In the genomic region with DNA sequence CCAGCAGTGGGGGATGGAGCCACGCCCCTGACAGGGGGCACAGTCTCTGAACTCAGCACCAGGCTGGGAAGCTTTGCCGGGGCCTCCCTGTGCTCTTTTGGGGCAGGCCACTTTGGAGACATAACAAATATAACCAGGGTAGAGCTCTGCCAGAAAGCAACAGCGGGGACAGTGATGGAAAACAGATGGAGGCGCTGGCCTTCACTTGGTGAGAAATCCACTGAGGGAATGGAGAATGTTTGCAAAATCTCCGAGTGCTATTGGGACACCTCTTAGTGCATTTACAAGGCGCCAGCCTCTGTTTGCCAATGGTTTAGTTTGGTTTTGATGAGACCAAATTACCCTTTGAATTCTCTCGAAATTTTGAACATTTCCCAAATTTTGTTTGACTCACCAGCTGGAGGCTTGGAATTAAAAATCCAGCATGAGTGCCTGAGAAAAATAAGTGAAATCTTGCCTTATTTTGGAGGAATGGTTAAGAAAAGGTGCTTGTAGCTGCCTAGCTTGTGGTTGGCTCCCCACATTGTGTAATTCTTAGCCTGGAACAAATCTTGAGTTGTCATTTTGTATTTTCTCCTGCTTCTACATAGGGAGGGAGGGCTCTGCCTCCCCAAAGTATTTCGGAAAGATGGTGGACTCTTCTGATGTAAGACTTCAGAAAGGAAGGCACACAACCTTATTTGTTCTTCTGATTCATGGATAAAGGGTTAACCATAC, we compare ENCODE assay signal across 16 cellular contexts.
A peak's percentile ranks its signal among the peaks of the same experiment; 100 is the strongest.
DNase-seq lines count a peak whose midpoint lies in the region; ATAC-seq and TF ChIP-seq lines count a peak whose summit lies in the region.
"Had no signal": no experiment of that assay in that cellular context is flagged by ENCODE, and none has a peak within 500 bp of the region (broad histone marks: within the 10 kb centered on the region; RNA-seq: fewer than 3 reads in every experiment).

No MANE protein-coding gene starts in this region.

- H3K27me3 ChIP-seq in breast epithelium (no peaks in the 10 kb centered on the region), neuronal stem cell (ENCODE audit: control insufficient read depth in 3 of 3, insufficient read depth in 3 of 3, low read depth in 1 of 3, low read length in 3 of 3) (no peaks in the 10 kb centered on the region)
- H3K27me3 ChIP-seq: esophagus muscularis mucosa, upper lobe of left lung had no signal

- H2BK12ac ChIP-seq in neuronal stem cell (ENCODE audit: low read length): no peak overlapping the region

- H2BK120ac ChIP-seq in neuronal stem cell (ENCODE audit: low read depth, low read length): no peak overlapping the region

- no peak overlapping the region for H2AK5ac ChIP-seq in neuronal stem cell (ENCODE audit: low read depth, low read length)

- no peak overlapping the region for H2BK15ac ChIP-seq in neuronal stem cell (ENCODE audit: low read length)

- H4K8ac ChIP-seq in neuronal stem cell (ENCODE audit: low read depth, low read length): no peak overlapping the region

- TF ChIP-seq POLR2A in lower leg skin (IDR thresholded peaks at IDR 0.05) (no peak), breast epithelium (IDR thresholded peaks at IDR 0.05) (no peak)

- H3K79me1 ChIP-seq in neuronal stem cell (ENCODE audit: low read depth, low read length): no peaks in the 10 kb centered on the region

- H2BK5ac ChIP-seq in neuronal stem cell (ENCODE audit: low read length): no peak overlapping the region

- H3K27ac ChIP-seq in coronary artery: peak overlapping the region in 1 of 2 donors; percentile 62
- peak overlapping the region in 1 of 2 donors; percentile 38 for H3K27ac ChIP-seq in breast epithelium
- no peak overlapping the region for H3K27ac ChIP-seq in neuronal stem cell (replicated peaks; ENCODE audit: low read length)
- H3K27ac ChIP-seq: esophagus muscularis mucosa, parathyroid adenoma had no signal

- H3K23ac ChIP-seq in neuronal stem cell (ENCODE audit: low read depth, low read length, poor library complexity): no peak overlapping the region

- no peak overlapping the region for H2AFZ ChIP-seq in neuronal stem cell (ENCODE audit: low read length)
- H2AFZ ChIP-seq: parathyroid adenoma had no signal

- no peak for TF ChIP-seq CTCF in coronary artery (IDR thresholded peaks at IDR 0.05)
- no peak for TF ChIP-seq CTCF in lower leg skin (IDR thresholded peaks at IDR 0.05)
- TF ChIP-seq CTCF in breast epithelium (IDR thresholded peaks at IDR 0.05): no peak

- intact Hi-C loops in lower leg skin (cut with DNase I; ENCODE audit: low total_unique reads): no loop called here
- intact Hi-C loops in breast epithelium (cut with DNase I; ENCODE audit: low total_unique reads): no loop called here

- no peak overlapping the region for H3K18ac ChIP-seq in neuronal stem cell (ENCODE audit: low read length)

- ATAC-seq in GM19397 (IDR thresholded peaks at IDR 0.05; ENCODE audit: unreplicated experiment): no peak
- ATAC-seq in GM21717 (IDR thresholded peaks at IDR 0.05; ENCODE audit: unreplicated experiment): no peak
- ATAC-seq: HepG2; stimulated activated memory B cell treated with anti-CD40 and anti-IgM and Interleukin-4, amounts not matched to agents 10 μg/mL and 1 μg/mL and 100 μg/mL, for 72 hours had no signal

- H3K4ac ChIP-seq in neuronal stem cell (ENCODE audit: low read length): no peak overlapping the region

- H3K4me2 ChIP-seq in neuronal stem cell (ENCODE audit: insufficient read depth, low read length, poor library complexity, severe bottlenecking): no peak overlapping the region

- H3K36me3 ChIP-seq in breast epithelium (no peaks in the 10 kb centered on the region), neuronal stem cell (replicated peaks in 1 of 2; ENCODE audit: control insufficient read depth in 2 of 2, insufficient read depth in 2 of 2, low read length in 2 of 2) (no peaks in the 10 kb centered on the region)
- H3K36me3 ChIP-seq: esophagus muscularis mucosa, upper lobe of left lung had no signal

- 62 to 73% methylated on average over 8 of the region's 8 CpGs for WGBS in lower leg skin, 2 donors
- no CpG with 5 or more reads among the region's 8 CpGs for WGBS in neuronal stem cell (ENCODE audit: extremely low coverage in 2 of 2, insufficient read length in 2 of 2, insufficient replicate concordance in 1 of 2), 2 donors

- no peak overlapping the region for H3K9ac ChIP-seq in neuronal stem cell (ENCODE audit: low read depth, low read length, poor library complexity)
- H3K9ac ChIP-seq: parathyroid adenoma had no signal

- no peak overlapping the region for H4K91ac ChIP-seq in neuronal stem cell (ENCODE audit: low read depth, low read length, poor library complexity)

- H3K4me1 ChIP-seq in breast epithelium: no peaks in the 10 kb centered on the region
- H3K4me1 ChIP-seq in neuronal stem cell (ENCODE audit: control insufficient read depth in 2 of 2, insufficient read depth in 1 of 2, low read depth in 1 of 2, low read length in 2 of 2): no peaks in the 10 kb centered on the region
- H3K4me1 ChIP-seq: parathyroid adenoma, upper lobe of left lung had no signal

- H3K9me3 ChIP-seq in breast epithelium (no peaks in the 10 kb centered on the region), neuronal stem cell (replicated peaks in 1 of 2; ENCODE audit: control insufficient read depth in 2 of 2, insufficient read depth in 1 of 2, low read depth in 1 of 2, low read length in 2 of 2) (no peaks in the 10 kb centered on the region)
- H3K9me3 ChIP-seq: esophagus muscularis mucosa, upper lobe of left lung had no signal

- H3K14ac ChIP-seq in neuronal stem cell (ENCODE audit: low read length): no peak overlapping the region

- DNase-seq in AG20443 (ENCODE audit: low spot score) (peak; percentile 89), coronary artery (ENCODE audit: low spot score) (peak; percentile 79), lower leg skin (ENCODE audit: low spot score in 2 of 2) (peak; percentile 79 to 89), stromal cell of bone marrow (ENCODE audit: low read depth) (peak; percentile 85), breast epithelium (ENCODE audit: low spot score in 2 of 2) (no peak), neuronal stem cell (ENCODE audit: low spot score) (no peak)
- DNase-seq: activated T-cell treated with anti-CD3 and anti-CD28 coated beads for 4 hours, hypothalamus, NCI-H1694, upper lobe of left lung had no signal

- H3K4me3 ChIP-seq in coronary artery: peak overlapping the region; percentile 15
- no peak overlapping the region for H3K4me3 ChIP-seq in lower leg skin (ENCODE audit: low read depth, poor library complexity, severe bottlenecking)
- H3K4me3 ChIP-seq in breast epithelium: no peak overlapping the region
- no peak overlapping the region for H3K4me3 ChIP-seq in neuronal stem cell (ENCODE audit: low read length in 2 of 2)
- H3K4me3 ChIP-seq: esophagus muscularis mucosa, upper lobe of left lung had no signal

Comparison
In these comparisons a context has a peak if more than half of its experiments do, and no peak if none do; other contexts are left out.
1. DNase-seq: peak in AG20443 (single experiment), coronary artery (single experiment), lower leg skin (2 of 2) and stromal cell of bone marrow (single experiment); none in breast epithelium (0 of 2) and neuronal stem cell (single experiment).